1 cellular context compared by ENCODE assay signal in the genomic region with DNA sequence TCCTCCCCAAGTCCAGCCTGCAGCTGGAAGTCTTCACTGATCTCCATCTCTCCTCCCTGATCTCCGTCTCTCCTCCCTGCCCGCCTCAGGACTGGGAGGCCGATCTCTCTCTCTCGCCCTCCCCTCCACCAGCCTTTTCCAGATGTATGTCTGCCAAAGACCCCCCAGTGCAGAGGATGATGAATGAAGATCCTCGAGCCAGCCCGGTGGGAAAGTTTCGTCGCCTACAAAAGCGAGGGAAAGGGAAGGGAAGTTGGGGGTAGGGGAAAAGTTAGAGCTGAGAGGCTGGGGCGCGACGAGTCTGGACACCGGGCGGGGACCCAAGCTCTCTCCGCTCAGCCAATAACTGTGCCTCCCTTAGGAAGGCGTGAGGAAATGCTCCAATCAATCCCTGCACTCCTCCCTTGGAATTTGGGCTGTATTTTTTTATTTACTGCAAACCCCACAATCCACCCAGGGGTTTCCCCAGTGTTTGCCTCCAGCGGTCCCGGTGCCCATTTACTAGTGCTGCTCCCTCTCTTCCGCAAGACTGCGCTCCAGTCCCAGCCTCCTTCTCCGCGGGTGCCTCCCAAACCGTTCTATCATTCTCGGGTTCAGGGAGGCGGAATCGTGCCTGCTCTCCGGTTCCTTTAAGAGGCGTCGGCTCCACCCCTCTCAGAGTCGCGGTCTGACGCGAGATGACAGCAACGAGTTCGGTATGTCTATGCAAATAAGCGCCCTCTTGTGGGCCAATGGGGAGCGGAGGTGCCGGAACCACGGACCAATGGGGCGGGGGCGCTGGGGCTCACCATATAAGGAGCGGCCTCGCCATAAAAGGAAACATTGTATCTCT.
TF ChIP-seq lines count a peak whose summit lies in the region.

A gene (plus strand): TSS at position 818 of the 832 bp plus-strand sequence. CDS start 388 bp downstream, outside the sequence.

TF ChIP-seq in HepG2, 621 proteins besides CTCF, POLR2A, EP300 and RAD21 (continued from another document and continues in another):
- TF ChIP-seq, protein P1, sequence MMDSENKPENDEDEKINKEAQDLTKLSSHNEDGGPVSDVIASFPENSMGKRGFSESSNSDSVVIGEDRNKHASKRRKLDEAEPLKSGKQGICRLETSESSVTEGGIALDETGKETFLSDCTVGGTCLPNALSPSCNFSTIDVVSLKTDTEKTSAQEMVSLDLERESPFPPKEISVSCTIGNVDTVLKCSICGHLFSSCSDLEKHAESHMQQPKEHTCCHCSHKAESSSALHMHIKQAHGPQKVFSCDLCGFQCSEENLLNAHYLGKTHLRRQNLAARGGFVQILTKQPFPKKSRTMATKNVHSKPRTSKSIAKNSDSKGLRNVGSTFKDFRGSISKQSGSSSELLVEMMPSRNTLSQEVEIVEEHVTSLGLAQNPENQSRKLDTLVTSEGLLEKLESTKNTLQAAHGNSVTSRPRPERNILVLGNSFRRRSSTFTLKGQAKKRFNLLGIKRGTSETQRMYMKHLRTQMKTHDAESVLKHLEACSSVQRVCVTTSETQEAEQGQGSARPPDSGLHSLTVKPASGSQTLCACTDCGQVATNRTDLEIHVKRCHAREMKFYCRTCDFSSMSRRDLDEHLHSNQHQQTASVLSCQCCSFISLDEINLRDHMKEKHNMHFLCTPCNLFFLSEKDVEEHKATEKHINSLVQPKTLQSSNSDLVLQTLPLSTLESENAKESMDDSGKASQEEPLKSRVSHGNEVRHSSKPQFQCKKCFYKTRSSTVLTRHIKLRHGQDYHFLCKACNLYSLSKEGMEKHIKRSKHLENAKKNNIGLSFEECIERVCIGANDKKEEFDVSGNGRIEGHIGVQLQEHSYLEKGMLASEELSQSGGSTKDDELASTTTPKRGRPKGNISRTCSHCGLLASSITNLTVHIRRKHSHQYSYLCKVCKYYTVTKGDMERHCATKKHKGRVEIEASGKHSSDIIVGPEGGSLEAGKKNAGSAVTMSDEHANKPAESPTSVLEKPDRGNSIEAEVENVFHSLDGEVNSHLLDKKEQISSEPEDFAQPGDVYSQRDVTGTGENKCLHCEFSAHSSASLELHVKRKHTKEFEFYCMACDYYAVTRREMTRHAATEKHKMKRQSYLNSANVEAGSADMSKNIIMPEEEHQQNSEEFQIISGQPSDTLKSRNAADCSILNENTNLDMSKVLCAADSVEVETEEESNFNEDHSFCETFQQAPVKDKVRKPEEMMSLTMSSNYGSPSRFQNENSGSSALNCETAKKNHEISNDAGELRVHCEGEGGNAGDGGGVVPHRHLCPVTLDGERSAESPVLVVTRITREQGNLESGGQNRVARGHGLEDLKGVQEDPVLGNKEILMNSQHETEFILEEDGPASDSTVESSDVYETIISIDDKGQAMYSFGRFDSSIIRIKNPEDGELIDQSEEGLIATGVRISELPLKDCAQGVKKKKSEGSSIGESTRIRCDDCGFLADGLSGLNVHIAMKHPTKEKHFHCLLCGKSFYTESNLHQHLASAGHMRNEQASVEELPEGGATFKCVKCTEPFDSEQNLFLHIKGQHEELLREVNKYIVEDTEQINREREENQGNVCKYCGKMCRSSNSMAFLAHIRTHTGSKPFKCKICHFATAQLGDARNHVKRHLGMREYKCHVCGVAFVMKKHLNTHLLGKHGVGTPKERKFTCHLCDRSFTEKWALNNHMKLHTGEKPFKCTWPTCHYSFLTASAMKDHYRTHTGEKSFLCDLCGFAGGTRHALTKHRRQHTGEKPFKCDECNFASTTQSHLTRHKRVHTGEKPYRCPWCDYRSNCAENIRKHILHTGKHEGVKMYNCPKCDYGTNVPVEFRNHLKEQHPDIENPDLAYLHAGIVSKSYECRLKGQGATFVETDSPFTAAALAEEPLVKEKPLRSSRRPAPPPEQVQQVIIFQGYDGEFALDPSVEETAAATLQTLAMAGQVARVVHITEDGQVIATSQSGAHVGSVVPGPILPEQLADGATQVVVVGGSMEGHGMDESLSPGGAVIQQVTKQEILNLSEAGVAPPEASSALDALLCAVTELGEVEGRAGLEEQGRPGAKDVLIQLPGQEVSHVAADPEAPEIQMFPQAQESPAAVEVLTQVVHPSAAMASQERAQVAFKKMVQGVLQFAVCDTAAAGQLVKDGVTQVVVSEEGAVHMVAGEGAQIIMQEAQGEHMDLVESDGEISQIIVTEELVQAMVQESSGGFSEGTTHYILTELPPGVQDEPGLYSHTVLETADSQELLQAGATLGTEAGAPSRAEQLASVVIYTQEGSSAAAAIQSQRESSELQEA (CRISPR knock-in tag; IDR thresholded peaks at IDR 0.05; ENCODE audit: not compliant biosample characterization), result peak; percentile 19
- TF ChIP-seq RFXAP (CRISPR knock-in tag; IDR thresholded peaks at IDR 0.05; ENCODE audit: borderline replicate concordance) (peak; percentile 70; the same call in 1 of the 2 replicates), RFXANK (CRISPR knock-in tag; IDR thresholded peaks at IDR 0.05) (no peak), GABPB1 (CRISPR knock-in tag; IDR thresholded peaks at IDR 0.05) (no peak), ZNF350 (CRISPR knock-in tag; IDR thresholded peaks at IDR 0.05; ENCODE audit: borderline replicate concordance, low read depth) (no peak; the same call in 1 of the 2 replicates)
- TF ChIP-seq, protein P2, sequence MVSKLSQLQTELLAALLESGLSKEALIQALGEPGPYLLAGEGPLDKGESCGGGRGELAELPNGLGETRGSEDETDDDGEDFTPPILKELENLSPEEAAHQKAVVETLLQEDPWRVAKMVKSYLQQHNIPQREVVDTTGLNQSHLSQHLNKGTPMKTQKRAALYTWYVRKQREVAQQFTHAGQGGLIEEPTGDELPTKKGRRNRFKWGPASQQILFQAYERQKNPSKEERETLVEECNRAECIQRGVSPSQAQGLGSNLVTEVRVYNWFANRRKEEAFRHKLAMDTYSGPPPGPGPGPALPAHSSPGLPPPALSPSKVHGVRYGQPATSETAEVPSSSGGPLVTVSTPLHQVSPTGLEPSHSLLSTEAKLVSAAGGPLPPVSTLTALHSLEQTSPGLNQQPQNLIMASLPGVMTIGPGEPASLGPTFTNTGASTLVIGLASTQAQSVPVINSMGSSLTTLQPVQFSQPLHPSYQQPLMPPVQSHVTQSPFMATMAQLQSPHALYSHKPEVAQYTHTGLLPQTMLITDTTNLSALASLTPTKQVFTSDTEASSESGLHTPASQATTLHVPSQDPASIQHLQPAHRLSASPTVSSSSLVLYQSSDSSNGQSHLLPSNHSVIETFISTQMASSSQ (IDR thresholded peaks at IDR 0.05; ENCODE audit: low read depth), result no peak
- TF ChIP-seq, protein P2 (CRISPR knock-in tag; IDR thresholded peaks at IDR 0.05; ENCODE audit: borderline replicate concordance), result 0 out of 2 replicates have a peak, but pooled peaks have one; percentile 11
- TF ChIP-seq, protein P3, sequence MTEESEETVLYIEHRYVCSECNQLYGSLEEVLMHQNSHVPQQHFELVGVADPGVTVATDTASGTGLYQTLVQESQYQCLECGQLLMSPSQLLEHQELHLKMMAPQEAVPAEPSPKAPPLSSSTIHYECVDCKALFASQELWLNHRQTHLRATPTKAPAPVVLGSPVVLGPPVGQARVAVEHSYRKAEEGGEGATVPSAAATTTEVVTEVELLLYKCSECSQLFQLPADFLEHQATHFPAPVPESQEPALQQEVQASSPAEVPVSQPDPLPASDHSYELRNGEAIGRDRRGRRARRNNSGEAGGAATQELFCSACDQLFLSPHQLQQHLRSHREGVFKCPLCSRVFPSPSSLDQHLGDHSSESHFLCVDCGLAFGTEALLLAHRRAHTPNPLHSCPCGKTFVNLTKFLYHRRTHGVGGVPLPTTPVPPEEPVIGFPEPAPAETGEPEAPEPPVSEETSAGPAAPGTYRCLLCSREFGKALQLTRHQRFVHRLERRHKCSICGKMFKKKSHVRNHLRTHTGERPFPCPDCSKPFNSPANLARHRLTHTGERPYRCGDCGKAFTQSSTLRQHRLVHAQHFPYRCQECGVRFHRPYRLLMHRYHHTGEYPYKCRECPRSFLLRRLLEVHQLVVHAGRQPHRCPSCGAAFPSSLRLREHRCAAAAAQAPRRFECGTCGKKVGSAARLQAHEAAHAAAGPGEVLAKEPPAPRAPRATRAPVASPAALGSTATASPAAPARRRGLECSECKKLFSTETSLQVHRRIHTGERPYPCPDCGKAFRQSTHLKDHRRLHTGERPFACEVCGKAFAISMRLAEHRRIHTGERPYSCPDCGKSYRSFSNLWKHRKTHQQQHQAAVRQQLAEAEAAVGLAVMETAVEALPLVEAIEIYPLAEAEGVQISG (CRISPR knock-in tag; IDR thresholded peaks at IDR 0.05), result peak; percentile 9
- TF ChIP-seq, protein P4, sequence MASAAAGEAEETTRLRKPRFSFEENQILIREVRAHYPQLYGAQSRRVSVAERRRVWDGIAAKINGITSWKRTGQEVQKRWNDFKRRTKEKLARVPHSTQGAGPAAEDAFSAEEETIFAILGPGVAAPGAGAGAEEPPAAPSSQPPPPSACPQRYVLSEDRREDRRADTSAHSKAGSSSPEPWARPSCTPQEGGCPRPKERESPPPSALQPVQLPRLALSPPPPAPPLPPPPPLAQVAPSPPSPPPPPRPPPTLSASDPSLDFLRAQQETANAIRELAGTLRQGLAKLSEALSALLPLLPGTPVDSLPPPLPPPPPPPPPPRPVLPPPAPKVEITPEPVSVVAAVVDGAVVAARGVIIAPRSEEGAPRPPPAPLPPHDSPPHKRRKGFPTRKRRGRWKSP (CRISPR knock-in tag; IDR thresholded peaks at IDR 0.05), result peak; percentile 35; the same call in 1 of the 2 replicates
- TF ChIP-seq, protein P5, sequence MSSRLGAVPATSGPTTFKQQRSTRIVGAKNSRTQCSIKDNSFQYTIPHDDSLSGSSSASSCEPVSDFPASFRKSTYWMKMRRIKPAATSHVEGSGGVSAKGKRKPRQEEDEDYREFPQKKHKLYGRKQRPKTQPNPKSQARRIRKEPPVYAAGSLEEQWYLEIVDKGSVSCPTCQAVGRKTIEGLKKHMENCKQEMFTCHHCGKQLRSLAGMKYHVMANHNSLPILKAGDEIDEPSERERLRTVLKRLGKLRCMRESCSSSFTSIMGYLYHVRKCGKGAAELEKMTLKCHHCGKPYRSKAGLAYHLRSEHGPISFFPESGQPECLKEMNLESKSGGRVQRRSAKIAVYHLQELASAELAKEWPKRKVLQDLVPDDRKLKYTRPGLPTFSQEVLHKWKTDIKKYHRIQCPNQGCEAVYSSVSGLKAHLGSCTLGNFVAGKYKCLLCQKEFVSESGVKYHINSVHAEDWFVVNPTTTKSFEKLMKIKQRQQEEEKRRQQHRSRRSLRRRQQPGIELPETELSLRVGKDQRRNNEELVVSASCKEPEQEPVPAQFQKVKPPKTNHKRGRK (CRISPR knock-in tag; IDR thresholded peaks at IDR 0.05), result no peak
- TF ChIP-seq, protein P6, sequence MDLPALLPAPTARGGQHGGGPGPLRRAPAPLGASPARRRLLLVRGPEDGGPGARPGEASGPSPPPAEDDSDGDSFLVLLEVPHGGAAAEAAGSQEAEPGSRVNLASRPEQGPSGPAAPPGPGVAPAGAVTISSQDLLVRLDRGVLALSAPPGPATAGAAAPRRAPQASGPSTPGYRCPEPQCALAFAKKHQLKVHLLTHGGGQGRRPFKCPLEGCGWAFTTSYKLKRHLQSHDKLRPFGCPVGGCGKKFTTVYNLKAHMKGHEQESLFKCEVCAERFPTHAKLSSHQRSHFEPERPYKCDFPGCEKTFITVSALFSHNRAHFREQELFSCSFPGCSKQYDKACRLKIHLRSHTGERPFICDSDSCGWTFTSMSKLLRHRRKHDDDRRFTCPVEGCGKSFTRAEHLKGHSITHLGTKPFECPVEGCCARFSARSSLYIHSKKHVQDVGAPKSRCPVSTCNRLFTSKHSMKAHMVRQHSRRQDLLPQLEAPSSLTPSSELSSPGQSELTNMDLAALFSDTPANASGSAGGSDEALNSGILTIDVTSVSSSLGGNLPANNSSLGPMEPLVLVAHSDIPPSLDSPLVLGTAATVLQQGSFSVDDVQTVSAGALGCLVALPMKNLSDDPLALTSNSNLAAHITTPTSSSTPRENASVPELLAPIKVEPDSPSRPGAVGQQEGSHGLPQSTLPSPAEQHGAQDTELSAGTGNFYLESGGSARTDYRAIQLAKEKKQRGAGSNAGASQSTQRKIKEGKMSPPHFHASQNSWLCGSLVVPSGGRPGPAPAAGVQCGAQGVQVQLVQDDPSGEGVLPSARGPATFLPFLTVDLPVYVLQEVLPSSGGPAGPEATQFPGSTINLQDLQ (CRISPR knock-in tag; IDR thresholded peaks at IDR 0.05), result peak; percentile 4; the same call in 1 of the 2 replicates
- TF ChIP-seq, protein P7, sequence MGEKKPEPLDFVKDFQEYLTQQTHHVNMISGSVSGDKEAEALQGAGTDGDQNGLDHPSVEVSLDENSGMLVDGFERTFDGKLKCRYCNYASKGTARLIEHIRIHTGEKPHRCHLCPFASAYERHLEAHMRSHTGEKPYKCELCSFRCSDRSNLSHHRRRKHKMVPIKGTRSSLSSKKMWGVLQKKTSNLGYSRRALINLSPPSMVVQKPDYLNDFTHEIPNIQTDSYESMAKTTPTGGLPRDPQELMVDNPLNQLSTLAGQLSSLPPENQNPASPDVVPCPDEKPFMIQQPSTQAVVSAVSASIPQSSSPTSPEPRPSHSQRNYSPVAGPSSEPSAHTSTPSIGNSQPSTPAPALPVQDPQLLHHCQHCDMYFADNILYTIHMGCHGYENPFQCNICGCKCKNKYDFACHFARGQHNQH (CRISPR knock-in tag; IDR thresholded peaks at IDR 0.05), result peak; percentile 66
- TF ChIP-seq, protein P8, sequence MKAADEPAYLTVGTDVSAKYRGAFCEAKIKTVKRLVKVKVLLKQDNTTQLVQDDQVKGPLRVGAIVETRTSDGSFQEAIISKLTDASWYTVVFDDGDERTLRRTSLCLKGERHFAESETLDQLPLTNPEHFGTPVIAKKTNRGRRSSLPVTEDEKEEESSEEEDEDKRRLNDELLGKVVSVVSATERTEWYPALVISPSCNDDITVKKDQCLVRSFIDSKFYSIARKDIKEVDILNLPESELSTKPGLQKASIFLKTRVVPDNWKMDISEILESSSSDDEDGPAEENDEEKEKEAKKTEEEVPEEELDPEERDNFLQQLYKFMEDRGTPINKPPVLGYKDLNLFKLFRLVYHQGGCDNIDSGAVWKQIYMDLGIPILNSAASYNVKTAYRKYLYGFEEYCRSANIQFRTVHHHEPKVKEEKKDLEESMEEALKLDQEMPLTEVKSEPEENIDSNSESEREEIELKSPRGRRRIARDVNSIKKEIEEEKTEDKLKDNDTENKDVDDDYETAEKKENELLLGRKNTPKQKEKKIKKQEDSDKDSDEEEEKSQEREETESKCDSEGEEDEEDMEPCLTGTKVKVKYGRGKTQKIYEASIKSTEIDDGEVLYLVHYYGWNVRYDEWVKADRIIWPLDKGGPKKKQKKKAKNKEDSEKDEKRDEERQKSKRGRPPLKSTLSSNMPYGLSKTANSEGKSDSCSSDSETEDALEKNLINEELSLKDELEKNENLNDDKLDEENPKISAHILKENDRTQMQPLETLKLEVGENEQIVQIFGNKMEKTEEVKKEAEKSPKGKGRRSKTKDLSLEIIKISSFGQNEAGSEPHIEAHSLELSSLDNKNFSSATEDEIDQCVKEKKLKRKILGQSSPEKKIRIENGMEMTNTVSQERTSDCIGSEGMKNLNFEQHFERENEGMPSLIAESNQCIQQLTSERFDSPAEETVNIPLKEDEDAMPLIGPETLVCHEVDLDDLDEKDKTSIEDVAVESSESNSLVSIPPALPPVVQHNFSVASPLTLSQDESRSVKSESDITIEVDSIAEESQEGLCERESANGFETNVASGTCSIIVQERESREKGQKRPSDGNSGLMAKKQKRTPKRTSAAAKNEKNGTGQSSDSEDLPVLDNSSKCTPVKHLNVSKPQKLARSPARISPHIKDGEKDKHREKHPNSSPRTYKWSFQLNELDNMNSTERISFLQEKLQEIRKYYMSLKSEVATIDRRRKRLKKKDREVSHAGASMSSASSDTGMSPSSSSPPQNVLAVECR (CRISPR knock-in tag; IDR thresholded peaks at IDR 0.05; ENCODE audit: borderline replicate concordance), result peak; percentile 77; the same call in 1 of the 2 replicates
